28 cellular contexts compared by ENCODE assay signal in the genomic region with DNA sequence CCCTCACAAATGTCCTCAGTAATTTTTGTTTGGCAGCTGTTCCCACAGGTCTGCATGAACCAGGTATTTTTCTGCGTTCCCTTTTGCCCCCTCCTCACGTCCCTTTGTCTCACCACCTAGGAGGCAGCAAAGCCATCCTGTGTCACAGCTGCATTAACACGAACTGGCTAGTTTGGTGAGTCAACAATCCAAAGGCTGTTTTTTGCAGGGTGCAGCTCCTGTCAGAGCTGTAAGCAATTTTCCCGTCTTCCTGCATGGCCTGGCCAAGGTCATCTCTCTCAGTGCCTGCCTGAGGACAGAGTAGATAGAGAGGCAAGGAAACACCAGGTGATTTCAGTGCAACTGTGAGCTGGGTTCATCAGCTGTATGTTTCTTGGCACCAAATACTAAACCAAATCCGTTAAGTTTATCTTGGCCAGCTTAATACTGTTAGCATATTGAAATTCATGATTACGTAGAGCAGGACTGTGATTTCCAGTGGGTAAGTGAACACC. TPM values are rescaled to one million over a fixed set of nuclear protein-coding genes. Genes with fewer than 3 reads are reported as not detected.
A peak's percentile ranks its signal among the peaks of the same experiment; 100 is the strongest.
DNase-seq lines count a peak whose midpoint lies in the region; ATAC-seq and TF ChIP-seq lines count a peak whose summit lies in the region.
"Had no signal": no experiment of that assay in that cellular context is flagged by ENCODE, and none has a peak within 500 bp of the region (broad histone marks: within the 10 kb centered on the region; RNA-seq: fewer than 3 reads in every experiment).

No MANE protein-coding gene starts in this region.

- no peak overlapping the region for H2AFZ ChIP-seq in GM23338
- no peak overlapping the region for H2AFZ ChIP-seq in PC-3 (ENCODE audit: low read length)
- no peak overlapping the region for H2AFZ ChIP-seq in osteoblast (ENCODE audit: low read length)
- H2AFZ ChIP-seq: parathyroid adenoma had no signal

- POLR2A ChIA-PET in PC-3 (lab: Charles Lee; ENCODE audit: unreplicated experiment): no interaction called here

- intact Hi-C loops in PC-3 (cut with micrococcal nuclease): loop anchor here (10.0 kb wide), 1 partner anchor 190 kb away; no protein-coding TSS in a partner anchor
- intact Hi-C loops in esophagus muscularis mucosa (cut with DNase I): no loop called here

- 65% methylated on average over 6 of the region's 6 CpGs for WGBS in esophagus muscularis mucosa

- H3K4me3 ChIP-seq in GM23338 (no peak overlapping the region), PC-3 (ENCODE audit: low read length) (no peak overlapping the region), esophagus muscularis mucosa (no peak overlapping the region), osteoblast (ENCODE audit: insufficient read depth, low read length) (no peak overlapping the region)
- H3K4me3 ChIP-seq: BLaER1 treated with 17β-estradiol and CSF1 and Interleukin-3, amounts not matched to agents 10 nM and 100 nM; sigmoid colon; upper lobe of right lung had no signal

- H3K4me1 ChIP-seq in GM23338 (ENCODE audit: insufficient read depth): no peaks in the 10 kb centered on the region
- no peaks in the 10 kb centered on the region for H3K4me1 ChIP-seq in PC-3 (ENCODE audit: insufficient read depth, low read length)
- peaks cover 0 to 7% (median 3%) of the 10 kb centered on the region in 4 donors for H3K4me1 ChIP-seq in esophagus muscularis mucosa
- H3K4me1 ChIP-seq in osteoblast (ENCODE audit: insufficient read depth, low read length): no peaks in the 10 kb centered on the region
- H3K4me1 ChIP-seq: parathyroid adenoma, upper lobe of right lung had no signal

- no TSS peak for BruUV-seq in PC-3 (replicated peaks; lab: Mats Ljungman, UMichigan)

- TF ChIP-seq EP300 in esophagus muscularis mucosa (IDR thresholded peaks at IDR 0.05): no peak

- H3K27ac Mint-ChIP-seq in GM23338: peak overlapping the region; percentile 8; the same call in 1 of the 2 replicates
- peak overlapping the region; percentile 42 to 73 (median 50) for H3K27ac Mint-ChIP-seq in nephron
- H3K27ac Mint-ChIP-seq: activated naive CD4-positive, alpha-beta T cell treated with anti-CD3 and anti-CD28 coated beads for 36 hours; activated T-cell treated with anti-CD3 and anti-CD28 coated beads, Interleukin-2, amount 50 U/mL, for 72 hours; naive thymus-derived CD4-positive, alpha-beta T cell had no signal

- CTCF ChIA-PET in PC-3 (lab: Charles Lee): interaction anchor here (0.5 to 1.1 kb wide), 2 partner anchors 136 to 326 kb away, joined by 5 to 14 read pairs; no protein-coding TSS in a partner anchor

- TF ChIP-seq POLR2A in esophagus muscularis mucosa (IDR thresholded peaks at IDR 0.05; ENCODE audit: low read depth): no peak

- H3F3A ChIP-seq in GM23338 (replicated peaks; ENCODE audit: low read depth) (no peaks in the 10 kb centered on the region), PC-3 (ENCODE audit: low read length, unreplicated experiment) (no peaks in the 10 kb centered on the region)

- H3K4me3 Mint-ChIP-seq in GM23338: no peak overlapping the region
- H3K4me3 Mint-ChIP-seq in nephron: no peak overlapping the region
- H3K4me3 Mint-ChIP-seq: activated naive CD4-positive, alpha-beta T cell treated with anti-CD3 and anti-CD28 coated beads for 36 hours; activated T-cell treated with anti-CD3 and anti-CD28 coated beads, Interleukin-2, amount 50 U/mL, for 72 hours; central memory CD8-positive, alpha-beta T cell; naive thymus-derived CD4-positive, alpha-beta T cell had no signal

- ATAC-seq in GM23338 (no peak; the same call in 2 of the 3 replicates), PC-3 (peak; percentile 48), HG02885 (IDR thresholded peaks at IDR 0.05; ENCODE audit: poor library complexity, unreplicated experiment) (no peak)
- ATAC-seq: activated T-cell treated with anti-CD3 and anti-CD28 coated beads, Interleukin-2, amount 50 U/mL, for 72 hours; naive thymus-derived CD4-positive, alpha-beta T cell; upper lobe of right lung had no signal

- H3K4me1 Mint-ChIP-seq in GM23338 (peaks cover 15% of the 10 kb centered on the region), nephron (peaks cover 37% of the 10 kb centered on the region)
- H3K4me1 Mint-ChIP-seq: central memory CD8-positive, alpha-beta T cell had no signal

- H3K9me2 ChIP-seq in GM23338 (ENCODE audit: insufficient read depth) (no peaks in the 10 kb centered on the region), PC-3 (replicated peaks; ENCODE audit: low read length) (no peaks in the 10 kb centered on the region)

- H3K27me3 ChIP-seq in GM23338 (ENCODE audit: insufficient read depth): no peaks in the 10 kb centered on the region
- peaks cover 3% of the 10 kb centered on the region; the same call in 1 of the 2 replicates for H3K27me3 ChIP-seq in PC-3 (ENCODE audit: low read length)
- H3K27me3 ChIP-seq in esophagus muscularis mucosa: no peaks in the 10 kb centered on the region
- H3K27me3 ChIP-seq in osteoblast (ENCODE audit: insufficient read depth, low read length): peaks cover 40% of the 10 kb centered on the region
- H3K27me3 ChIP-seq: BLaER1 treated with 17β-estradiol and CSF1 and Interleukin-3, amounts not matched to agents 10 nM and 100 nM; sigmoid colon; upper lobe of right lung had no signal

- H4K20me1 ChIP-seq in GM23338 (replicated peaks; ENCODE audit: insufficient read depth) (no peaks in the 10 kb centered on the region), PC-3 (ENCODE audit: low read length) (no peaks in the 10 kb centered on the region), osteoblast (ENCODE audit: insufficient read depth, low read length) (no peaks in the 10 kb centered on the region)
- H4K20me1 ChIP-seq: BLaER1 treated with 17β-estradiol and CSF1 and Interleukin-3, amounts not matched to agents 10 nM and 100 nM had no signal

- no peak overlapping the region for H3K4me2 ChIP-seq in GM23338
- no peak overlapping the region for H3K4me2 ChIP-seq in PC-3 (ENCODE audit: low read length)
- H3K4me2 ChIP-seq in osteoblast (ENCODE audit: insufficient read depth, low read length): no peak overlapping the region
- H3K4me2 ChIP-seq: BLaER1 treated with 17β-estradiol and CSF1 and Interleukin-3, amounts not matched to agents 10 nM and 100 nM had no signal

- H3K36me3 ChIP-seq in GM23338 (ENCODE audit: insufficient read depth) (no peaks in the 10 kb centered on the region), PC-3 (ENCODE audit: low read depth, low read length) (no peaks in the 10 kb centered on the region), esophagus muscularis mucosa (no peaks in the 10 kb centered on the region), osteoblast (ENCODE audit: insufficient read depth, low read length) (no peaks in the 10 kb centered on the region)
- H3K36me3 ChIP-seq: BLaER1 treated with 17β-estradiol and CSF1 and Interleukin-3, amounts not matched to agents 10 nM and 100 nM; sigmoid colon; upper lobe of right lung had no signal

- H3K36me3 Mint-ChIP-seq in GM23338 (ENCODE audit: low read depth) (no peaks in the 10 kb centered on the region), nephron (ENCODE audit: low read depth) (no peaks in the 10 kb centered on the region)
- H3K36me3 Mint-ChIP-seq: naive thymus-derived CD4-positive, alpha-beta T cell had no signal

- H3K79me2 ChIP-seq in GM23338 (replicated peaks; ENCODE audit: insufficient read depth) (no peaks in the 10 kb centered on the region), PC-3 (ENCODE audit: low read length) (no peaks in the 10 kb centered on the region), osteoblast (ENCODE audit: insufficient read depth, low read length) (no peaks in the 10 kb centered on the region)
- H3K79me2 ChIP-seq: parathyroid adenoma had no signal

- no peak for DNase-seq in GM23338 (ENCODE audit: low spot score)
- peak; percentile 26 for DNase-seq in PC-3
- peak; percentile 85 for DNase-seq in esophagus muscularis mucosa (ENCODE audit: extremely low spot score)
- no peak for DNase-seq in UCSD-AML1 (lab: John Stamatoyannopoulos, UW; ENCODE audit: unreplicated experiment)
- no peak for DNase-seq in osteoblast (ENCODE audit: insufficient read length, low spot score, missing footprints)
- DNase-seq in T1000 (lab: John Stamatoyannopoulos, UW): no peak
- DNase-seq: ACHN; activated naive CD4-positive, alpha-beta T cell treated with anti-CD3 and anti-CD28 coated beads for 36 hours; activated T-cell treated with anti-CD3 and anti-CD28 coated beads, Interleukin-2, amount 50 U/mL, for 72 hours; effector memory CD4-positive, alpha-beta T cell; EL; IMR-90; mesenchymal stem cell; naive thymus-derived CD4-positive, alpha-beta T cell; NCI-H1436; NCI-H226; OCI-M1; Right ventricle myocardium superior; sigmoid colon; stimulated activated CD8-positive, alpha-beta memory T cell treated with anti-CD3 and anti-CD28 coated beads, Interleukin-4, amount 100 ng/mL, for 48 hours had no signal

- peaks cover 5% of the 10 kb centered on the region for H3K27me3 Mint-ChIP-seq in GM23338 (ENCODE audit: insufficient read depth, low read depth, poor library complexity)
- peaks cover 9% of the 10 kb centered on the region for H3K27me3 Mint-ChIP-seq in nephron (ENCODE audit: low read depth)

- H3K9me3 ChIP-seq in PC-3 (ENCODE audit: low read length) (no peaks in the 10 kb centered on the region), esophagus muscularis mucosa (no peaks in the 10 kb centered on the region), osteoblast (ENCODE audit: low read depth, low read length) (no peaks in the 10 kb centered on the region)
- H3K9me3 ChIP-seq: BLaER1 treated with 17β-estradiol and CSF1 and Interleukin-3, amounts not matched to agents 10 nM and 100 nM; sigmoid colon; upper lobe of right lung had no signal

- TF ChIP-seq CTCF in GM23338 (conservative IDR thresholded peaks at IDR 0.05; ENCODE audit: low read depth in 2 of 2) (0 out of 4 replicates have a peak, but pooled peaks of 1 of the 2 experiments have one; percentile 10), PC-3 (conservative IDR thresholded peaks at IDR 0.05; ENCODE audit: low read depth, low read length) (no peak), esophagus muscularis mucosa (IDR thresholded peaks at IDR 0.05) (no peak), nephron (IDR thresholded peaks at IDR 0.05; ENCODE audit: unreplicated experiment in 3 of 3) (no peak), osteoblast (IDR thresholded peaks at IDR 0.05; ENCODE audit: extremely low read depth, low read depth, low read length) (no peak)

- H3K9me3 Mint-ChIP-seq in GM23338: no peaks in the 10 kb centered on the region
- H3K9me3 Mint-ChIP-seq in nephron: no peaks in the 10 kb centered on the region
- H3K9me3 Mint-ChIP-seq: activated naive CD4-positive, alpha-beta T cell treated with anti-CD3 and anti-CD28 coated beads for 36 hours; activated T-cell treated with anti-CD3 and anti-CD28 coated beads, Interleukin-2, amount 50 U/mL, for 72 hours; central memory CD8-positive, alpha-beta T cell; naive thymus-derived CD4-positive, alpha-beta T cell had no signal

- H3K27ac ChIP-seq in GM23338 (ENCODE audit: low read depth): no peak overlapping the region
- H3K27ac ChIP-seq in PC-3 (ENCODE audit: low read length): no peak overlapping the region
- H3K27ac ChIP-seq in esophagus muscularis mucosa (replicated peaks in 1 of 4): no peak overlapping the region
- H3K27ac ChIP-seq in osteoblast (ENCODE audit: low read depth, low read length): no peak overlapping the region
- H3K27ac ChIP-seq: BLaER1 treated with 17β-estradiol and CSF1 and Interleukin-3, amounts not matched to agents 10 nM and 100 nM; parathyroid adenoma; sigmoid colon; upper lobe of right lung had no signal

- no peak overlapping the region for H3K9ac ChIP-seq in PC-3 (ENCODE audit: low read length)
- H3K9ac ChIP-seq: BLaER1 treated with 17β-estradiol and CSF1 and Interleukin-3, amounts not matched to agents 10 nM and 100 nM; parathyroid adenoma had no signal

RNA-seq across cellular contexts. Expression of gene VSIG10L2, which starts 20.6 kb away (rescaled TPM):
- total RNA-seq in GM23338 (2014; rRNA removed; shearing (Covaris generic)): not detected in 2 replicates
- 0.59 and 0.63 TPM in 2 replicates for polyA plus RNA-seq in GM23338 (2016; fragmentation: Nextera tagmentation; extraction: Ambion mirVana)
- not detected in 2 replicates for total RNA-seq in PC-3 (2014; rRNA removed)
- under 1 TPM in 3 of 4 donors, not detected in 1; 0.33 to 0.57 (median 0.39) TPM for total RNA-seq in esophagus muscularis mucosa
- total RNA-seq in osteoblast: not detected in 2 replicates
- total RNA-seq: activated naive CD4-positive, alpha-beta T cell treated with anti-CD3 and anti-CD28 coated beads for 36 hours; activated T-cell treated with anti-CD3 and anti-CD28 coated beads, Interleukin-2, amount 50 U/mL, for 72 hours; glomerular endothelial cell; MCF 10A; naive thymus-derived CD4-positive, alpha-beta T cell; upper lobe of right lung had no signal
- polyA plus RNA-seq: IMR-90; naive thymus-derived CD4-positive, alpha-beta T cell; sigmoid colon had no signal

RNA-seq across cellular contexts. Expression of gene DDX25, which starts 21.0 kb away (rescaled TPM):
- total RNA-seq in GM23338 (2014; rRNA removed; shearing (Covaris generic)): 20.7 and 23.6 TPM in 2 replicates
- polyA plus RNA-seq in GM23338 (2016; fragmentation: Nextera tagmentation; extraction: Ambion mirVana): 20.6 and 21.2 TPM in 2 replicates
- total RNA-seq in PC-3 (2014; rRNA removed): not detected in 2 replicates
- total RNA-seq in esophagus muscularis mucosa: under 1 TPM in 2 of 4 donors, not detected in 2; 0.06 to 0.17 TPM
- under 0.01 TPM in 1 of 2 replicates, not detected in the other for total RNA-seq in osteoblast
- total RNA-seq: activated naive CD4-positive, alpha-beta T cell treated with anti-CD3 and anti-CD28 coated beads for 36 hours; glomerular endothelial cell; MCF 10A; Right ventricle myocardium superior had no signal
- polyA plus RNA-seq: IMR-90 had no signal

RNA-seq across cellular contexts. Expression of gene PUS3, which starts 22.3 kb away (rescaled TPM):
- total RNA-seq in GM23338 (2014; rRNA removed; shearing (Covaris generic)): 24.1 and 35.8 TPM in 2 replicates
- polyA plus RNA-seq in GM23338 (2016; fragmentation: Nextera tagmentation; extraction: Ambion mirVana): 12.0 and 15.8 TPM in 2 replicates
- total RNA-seq in PC-3 (2014; rRNA removed) (10.3 and 26.2 TPM in 2 replicates), esophagus muscularis mucosa (10 to 100 TPM in 1 of 4 donors, 1 to 10 TPM in 3; 7.1 to 20.2 (median 8.5) TPM), osteoblast (13.6 and 14.1 TPM in 2 replicates)

RNA-seq across cellular contexts. Expression of gene HYLS1, which starts 37.8 kb away (rescaled TPM):
- total RNA-seq in GM23338 (2014; rRNA removed; shearing (Covaris generic)): 13.1 and 14.6 TPM in 2 replicates
- 20.7 and 25.7 TPM in 2 replicates for polyA plus RNA-seq in GM23338 (2016; fragmentation: Nextera tagmentation; extraction: Ambion mirVana)
- total RNA-seq in PC-3 (2014; rRNA removed) (16.4 and 23.5 TPM in 2 replicates), esophagus muscularis mucosa (1 to 10 TPM; 2.8 to 6.9 (median 4.7) TPM), osteoblast (5.8 and 6.8 TPM in 2 replicates)

Comparison
In these comparisons a context has a peak if more than half of its experiments do, and no peak if none do; other contexts are left out.
1. DNase-seq: peak in PC-3 (single experiment) and esophagus muscularis mucosa (single experiment); none in GM23338 (single experiment), UCSD-AML1 (single experiment), osteoblast (single experiment) and T1000 (single experiment).
2. RNA of gene DDX25, which starts 21.0 kb away (total RNA-seq): 20.7 to 23.6 TPM in GM23338; not detected in PC-3, 0.06 to 0.17 TPM in esophagus muscularis mucosa and under 0.01 TPM in osteoblast; every median in the first group is over 10 times any median in the second.